1 cellular context compared by ENCODE assay signal in the genomic region with DNA sequence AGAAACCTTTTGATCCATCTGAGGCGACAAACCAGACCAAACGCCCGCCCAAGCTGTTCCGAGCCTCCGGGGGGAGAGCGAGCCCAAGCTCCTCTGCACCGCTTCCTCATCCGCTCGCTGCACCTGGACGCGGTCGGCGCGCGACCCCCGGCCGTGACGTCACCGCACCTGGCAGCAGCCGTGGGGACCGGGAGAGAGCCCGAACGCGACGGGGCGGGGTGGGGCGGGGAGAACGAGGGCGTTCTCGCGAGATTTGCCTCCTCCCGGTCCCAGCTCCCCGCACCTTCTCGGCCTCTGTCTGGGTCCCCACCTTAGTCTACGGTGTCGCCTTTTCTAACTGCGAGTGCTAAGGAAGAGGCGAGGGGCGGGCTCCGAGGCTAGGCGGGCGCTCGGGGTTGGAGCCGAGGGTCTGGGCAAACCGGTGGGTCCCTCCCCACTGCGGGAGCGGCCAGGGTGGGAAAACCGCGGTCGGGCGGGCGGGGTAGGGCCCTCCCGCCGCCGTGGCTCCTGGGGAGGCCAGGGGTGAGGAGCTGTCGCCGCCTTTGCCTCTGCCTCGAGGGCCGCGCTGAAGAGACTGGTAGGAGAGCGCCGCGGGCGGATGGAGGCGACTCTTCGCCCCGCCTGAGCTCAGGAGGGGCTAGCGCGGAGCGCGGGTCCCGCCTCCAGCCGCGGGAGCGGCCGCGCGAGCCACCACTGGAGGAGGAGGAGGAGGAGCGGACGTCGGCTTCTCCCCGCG.
A peak's percentile ranks its signal among the peaks of the same experiment; 100 is the strongest.
TF ChIP-seq lines count a peak whose summit lies in the region.

A gene with protein sequence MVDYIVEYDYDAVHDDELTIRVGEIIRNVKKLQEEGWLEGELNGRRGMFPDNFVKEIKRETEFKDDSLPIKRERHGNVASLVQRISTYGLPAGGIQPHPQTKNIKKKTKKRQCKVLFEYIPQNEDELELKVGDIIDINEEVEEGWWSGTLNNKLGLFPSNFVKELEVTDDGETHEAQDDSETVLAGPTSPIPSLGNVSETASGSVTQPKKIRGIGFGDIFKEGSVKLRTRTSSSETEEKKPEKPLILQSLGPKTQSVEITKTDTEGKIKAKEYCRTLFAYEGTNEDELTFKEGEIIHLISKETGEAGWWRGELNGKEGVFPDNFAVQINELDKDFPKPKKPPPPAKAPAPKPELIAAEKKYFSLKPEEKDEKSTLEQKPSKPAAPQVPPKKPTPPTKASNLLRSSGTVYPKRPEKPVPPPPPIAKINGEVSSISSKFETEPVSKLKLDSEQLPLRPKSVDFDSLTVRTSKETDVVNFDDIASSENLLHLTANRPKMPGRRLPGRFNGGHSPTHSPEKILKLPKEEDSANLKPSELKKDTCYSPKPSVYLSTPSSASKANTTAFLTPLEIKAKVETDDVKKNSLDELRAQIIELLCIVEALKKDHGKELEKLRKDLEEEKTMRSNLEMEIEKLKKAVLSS (plus strand): TSS at position 293 of the 736 bp plus-strand sequence. CDS start 456 bp downstream, outside the sequence.

TF ChIP-seq in HepG2, 621 proteins besides CTCF, POLR2A, EP300 and RAD21 (continued from another document and continues in another):
- TF ChIP-seq, protein P1, sequence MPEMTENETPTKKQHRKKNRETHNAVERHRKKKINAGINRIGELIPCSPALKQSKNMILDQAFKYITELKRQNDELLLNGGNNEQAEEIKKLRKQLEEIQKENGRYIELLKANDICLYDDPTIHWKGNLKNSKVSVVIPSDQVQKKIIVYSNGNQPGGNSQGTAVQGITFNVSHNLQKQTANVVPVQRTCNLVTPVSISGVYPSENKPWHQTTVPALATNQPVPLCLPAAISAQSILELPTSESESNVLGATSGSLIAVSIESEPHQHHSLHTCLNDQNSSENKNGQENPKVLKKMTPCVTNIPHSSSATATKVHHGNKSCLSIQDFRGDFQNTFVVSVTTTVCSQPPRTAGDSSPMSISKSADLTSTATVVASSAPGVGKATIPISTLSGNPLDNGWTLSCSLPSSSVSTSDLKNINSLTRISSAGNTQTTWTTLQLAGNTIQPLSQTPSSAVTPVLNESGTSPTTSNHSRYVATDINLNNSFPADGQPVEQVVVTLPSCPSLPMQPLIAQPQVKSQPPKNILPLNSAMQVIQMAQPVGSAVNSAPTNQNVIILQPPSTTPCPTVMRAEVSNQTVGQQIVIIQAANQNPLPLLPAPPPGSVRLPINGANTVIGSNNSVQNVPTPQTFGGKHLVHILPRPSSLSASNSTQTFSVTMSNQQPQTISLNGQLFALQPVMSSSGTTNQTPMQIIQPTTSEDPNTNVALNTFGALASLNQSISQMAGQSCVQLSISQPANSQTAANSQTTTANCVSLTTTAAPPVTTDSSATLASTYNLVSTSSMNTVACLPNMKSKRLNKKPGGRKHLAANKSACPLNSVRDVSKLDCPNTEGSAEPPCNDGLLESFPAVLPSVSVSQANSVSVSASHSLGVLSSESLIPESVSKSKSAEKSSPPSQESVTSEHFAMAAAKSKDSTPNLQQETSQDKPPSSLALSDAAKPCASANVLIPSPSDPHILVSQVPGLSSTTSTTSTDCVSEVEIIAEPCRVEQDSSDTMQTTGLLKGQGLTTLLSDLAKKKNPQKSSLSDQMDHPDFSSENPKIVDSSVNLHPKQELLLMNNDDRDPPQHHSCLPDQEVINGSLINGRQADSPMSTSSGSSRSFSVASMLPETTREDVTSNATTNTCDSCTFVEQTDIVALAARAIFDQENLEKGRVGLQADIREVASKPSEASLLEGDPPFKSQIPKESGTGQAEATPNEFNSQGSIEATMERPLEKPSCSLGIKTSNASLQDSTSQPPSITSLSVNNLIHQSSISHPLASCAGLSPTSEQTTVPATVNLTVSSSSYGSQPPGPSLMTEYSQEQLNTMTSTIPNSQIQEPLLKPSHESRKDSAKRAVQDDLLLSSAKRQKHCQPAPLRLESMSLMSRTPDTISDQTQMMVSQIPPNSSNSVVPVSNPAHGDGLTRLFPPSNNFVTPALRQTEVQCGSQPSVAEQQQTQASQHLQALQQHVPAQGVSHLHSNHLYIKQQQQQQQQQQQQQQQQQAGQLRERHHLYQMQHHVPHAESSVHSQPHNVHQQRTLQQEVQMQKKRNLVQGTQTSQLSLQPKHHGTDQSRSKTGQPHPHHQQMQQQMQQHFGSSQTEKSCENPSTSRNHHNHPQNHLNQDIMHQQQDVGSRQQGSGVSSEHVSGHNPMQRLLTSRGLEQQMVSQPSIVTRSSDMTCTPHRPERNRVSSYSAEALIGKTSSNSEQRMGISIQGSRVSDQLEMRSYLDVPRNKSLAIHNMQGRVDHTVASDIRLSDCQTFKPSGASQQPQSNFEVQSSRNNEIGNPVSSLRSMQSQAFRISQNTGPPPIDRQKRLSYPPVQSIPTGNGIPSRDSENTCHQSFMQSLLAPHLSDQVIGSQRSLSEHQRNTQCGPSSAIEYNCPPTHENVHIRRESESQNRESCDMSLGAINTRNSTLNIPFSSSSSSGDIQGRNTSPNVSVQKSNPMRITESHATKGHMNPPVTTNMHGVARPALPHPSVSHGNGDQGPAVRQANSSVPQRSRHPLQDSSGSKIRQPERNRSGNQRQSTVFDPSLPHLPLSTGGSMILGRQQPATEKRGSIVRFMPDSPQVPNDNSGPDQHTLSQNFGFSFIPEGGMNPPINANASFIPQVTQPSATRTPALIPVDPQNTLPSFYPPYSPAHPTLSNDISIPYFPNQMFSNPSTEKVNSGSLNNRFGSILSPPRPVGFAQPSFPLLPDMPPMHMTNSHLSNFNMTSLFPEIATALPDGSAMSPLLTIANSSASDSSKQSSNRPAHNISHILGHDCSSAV (CRISPR knock-in tag; IDR thresholded peaks at IDR 0.05; ENCODE audit: borderline replicate concordance), result no peak
- TF ChIP-seq, protein P2, sequence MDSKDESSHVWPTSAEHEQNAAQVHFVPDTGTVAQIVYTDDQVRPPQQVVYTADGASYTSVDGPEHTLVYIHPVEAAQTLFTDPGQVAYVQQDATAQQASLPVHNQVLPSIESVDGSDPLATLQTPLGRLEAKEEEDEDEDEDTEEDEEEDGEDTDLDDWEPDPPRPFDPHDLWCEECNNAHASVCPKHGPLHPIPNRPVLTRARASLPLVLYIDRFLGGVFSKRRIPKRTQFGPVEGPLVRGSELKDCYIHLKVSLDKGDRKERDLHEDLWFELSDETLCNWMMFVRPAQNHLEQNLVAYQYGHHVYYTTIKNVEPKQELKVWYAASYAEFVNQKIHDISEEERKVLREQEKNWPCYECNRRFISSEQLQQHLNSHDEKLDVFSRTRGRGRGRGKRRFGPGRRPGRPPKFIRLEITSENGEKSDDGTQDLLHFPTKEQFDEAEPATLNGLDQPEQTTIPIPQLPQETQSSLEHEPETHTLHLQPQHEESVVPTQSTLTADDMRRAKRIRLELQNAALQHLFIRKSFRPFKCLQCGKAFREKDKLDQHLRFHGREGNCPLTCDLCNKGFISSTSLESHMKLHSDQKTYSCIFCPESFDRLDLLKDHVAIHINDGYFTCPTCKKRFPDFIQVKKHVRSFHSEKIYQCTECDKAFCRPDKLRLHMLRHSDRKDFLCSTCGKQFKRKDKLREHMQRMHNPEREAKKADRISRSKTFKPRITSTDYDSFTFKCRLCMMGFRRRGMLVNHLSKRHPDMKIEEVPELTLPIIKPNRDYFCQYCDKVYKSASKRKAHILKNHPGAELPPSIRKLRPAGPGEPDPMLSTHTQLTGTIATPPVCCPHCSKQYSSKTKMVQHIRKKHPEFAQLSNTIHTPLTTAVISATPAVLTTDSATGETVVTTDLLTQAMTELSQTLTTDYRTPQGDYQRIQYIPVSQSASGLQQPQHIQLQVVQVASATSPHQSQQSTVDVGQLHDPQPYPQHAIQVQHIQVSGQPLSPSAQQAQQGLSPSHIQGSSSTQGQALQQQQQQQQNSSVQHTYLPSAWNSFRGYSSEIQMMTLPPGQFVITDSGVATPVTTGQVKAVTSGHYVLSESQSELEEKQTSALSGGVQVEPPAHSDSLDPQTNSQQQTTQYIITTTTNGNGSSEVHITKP (CRISPR knock-in tag; IDR thresholded peaks at IDR 0.05; ENCODE audit: low read depth), result no peak
- no peak for TF ChIP-seq ZNF550 (CRISPR knock-in tag; IDR thresholded peaks at IDR 0.05; ENCODE audit: borderline replicate concordance)
- no peak for TF ChIP-seq MAFK (conservative IDR thresholded peaks at IDR 0.05 in 1 of 2, IDR thresholded peaks at IDR 0.05 in 1 of 2; ENCODE audit: low read length in 2 of 2)
- no peak for TF ChIP-seq ZNF367 (CRISPR knock-in tag; IDR thresholded peaks at IDR 0.05; ENCODE audit: borderline replicate concordance)
- TF ChIP-seq ATAD3A (CRISPR knock-in tag; IDR thresholded peaks at IDR 0.05), result peak; percentile 86; the same call in 1 of the 2 replicates
- TF ChIP-seq CEBPG (CRISPR knock-in tag; IDR thresholded peaks at IDR 0.05), result no peak; the same call in 1 of the 2 replicates
- peak; percentile 48 for TF ChIP-seq ZNF564 (CRISPR knock-in tag; IDR thresholded peaks at IDR 0.05)
- TF ChIP-seq CCDC6 (CRISPR knock-in tag; IDR thresholded peaks at IDR 0.05), result peak; percentile 45; the same call in 1 of the 2 replicates
- no peak for TF ChIP-seq CENPT (CRISPR knock-in tag; IDR thresholded peaks at IDR 0.05; ENCODE audit: low read depth)
- peak; percentile 72 for TF ChIP-seq MYC (CRISPR knock-in tag; IDR thresholded peaks at IDR 0.05; ENCODE audit: borderline replicate concordance)
- no peak for TF ChIP-seq NFIC (IDR thresholded peaks at IDR 0.05; ENCODE audit: low read length)
- no peak for TF ChIP-seq GTF3A (CRISPR knock-in tag; conservative IDR thresholded peaks at IDR 0.05)
- TF ChIP-seq ZNF878 (CRISPR knock-in tag; IDR thresholded peaks at IDR 0.05), result peak; percentile 72; the same call in 1 of the 2 replicates
- TF ChIP-seq, protein P3, sequence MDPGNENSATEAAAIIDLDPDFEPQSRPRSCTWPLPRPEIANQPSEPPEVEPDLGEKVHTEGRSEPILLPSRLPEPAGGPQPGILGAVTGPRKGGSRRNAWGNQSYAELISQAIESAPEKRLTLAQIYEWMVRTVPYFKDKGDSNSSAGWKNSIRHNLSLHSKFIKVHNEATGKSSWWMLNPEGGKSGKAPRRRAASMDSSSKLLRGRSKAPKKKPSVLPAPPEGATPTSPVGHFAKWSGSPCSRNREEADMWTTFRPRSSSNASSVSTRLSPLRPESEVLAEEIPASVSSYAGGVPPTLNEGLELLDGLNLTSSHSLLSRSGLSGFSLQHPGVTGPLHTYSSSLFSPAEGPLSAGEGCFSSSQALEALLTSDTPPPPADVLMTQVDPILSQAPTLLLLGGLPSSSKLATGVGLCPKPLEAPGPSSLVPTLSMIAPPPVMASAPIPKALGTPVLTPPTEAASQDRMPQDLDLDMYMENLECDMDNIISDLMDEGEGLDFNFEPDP (CRISPR knock-in tag; conservative IDR thresholded peaks at IDR 0.05), result no peak
- peak; percentile 79 for TF ChIP-seq ZNF292 (CRISPR knock-in tag; IDR thresholded peaks at IDR 0.05; ENCODE audit: borderline replicate concordance, low read depth)
- TF ChIP-seq, protein P4, sequence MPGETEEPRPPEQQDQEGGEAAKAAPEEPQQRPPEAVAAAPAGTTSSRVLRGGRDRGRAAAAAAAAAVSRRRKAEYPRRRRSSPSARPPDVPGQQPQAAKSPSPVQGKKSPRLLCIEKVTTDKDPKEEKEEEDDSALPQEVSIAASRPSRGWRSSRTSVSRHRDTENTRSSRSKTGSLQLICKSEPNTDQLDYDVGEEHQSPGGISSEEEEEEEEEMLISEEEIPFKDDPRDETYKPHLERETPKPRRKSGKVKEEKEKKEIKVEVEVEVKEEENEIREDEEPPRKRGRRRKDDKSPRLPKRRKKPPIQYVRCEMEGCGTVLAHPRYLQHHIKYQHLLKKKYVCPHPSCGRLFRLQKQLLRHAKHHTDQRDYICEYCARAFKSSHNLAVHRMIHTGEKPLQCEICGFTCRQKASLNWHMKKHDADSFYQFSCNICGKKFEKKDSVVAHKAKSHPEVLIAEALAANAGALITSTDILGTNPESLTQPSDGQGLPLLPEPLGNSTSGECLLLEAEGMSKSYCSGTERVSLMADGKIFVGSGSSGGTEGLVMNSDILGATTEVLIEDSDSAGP (CRISPR knock-in tag; IDR thresholded peaks at IDR 0.05; ENCODE audit: borderline replicate concordance), result peak; percentile 87; the same call in 1 of the 2 replicates
- TF ChIP-seq STAT5B (CRISPR knock-in tag; IDR thresholded peaks at IDR 0.05), result 0 out of 2 replicates have a peak, but pooled peaks have one; percentile 22
- TF ChIP-seq SP4 (CRISPR knock-in tag; IDR thresholded peaks at IDR 0.05), result peak; percentile 64
- TF ChIP-seq MED8 (CRISPR knock-in tag; IDR thresholded peaks at IDR 0.05; ENCODE audit: insufficient replicate concordance), result peak; percentile 53
- TF ChIP-seq BORCS8-MEF2B (CRISPR knock-in tag; IDR thresholded peaks at IDR 0.05), result peak; percentile 87
- TF ChIP-seq, protein P5, sequence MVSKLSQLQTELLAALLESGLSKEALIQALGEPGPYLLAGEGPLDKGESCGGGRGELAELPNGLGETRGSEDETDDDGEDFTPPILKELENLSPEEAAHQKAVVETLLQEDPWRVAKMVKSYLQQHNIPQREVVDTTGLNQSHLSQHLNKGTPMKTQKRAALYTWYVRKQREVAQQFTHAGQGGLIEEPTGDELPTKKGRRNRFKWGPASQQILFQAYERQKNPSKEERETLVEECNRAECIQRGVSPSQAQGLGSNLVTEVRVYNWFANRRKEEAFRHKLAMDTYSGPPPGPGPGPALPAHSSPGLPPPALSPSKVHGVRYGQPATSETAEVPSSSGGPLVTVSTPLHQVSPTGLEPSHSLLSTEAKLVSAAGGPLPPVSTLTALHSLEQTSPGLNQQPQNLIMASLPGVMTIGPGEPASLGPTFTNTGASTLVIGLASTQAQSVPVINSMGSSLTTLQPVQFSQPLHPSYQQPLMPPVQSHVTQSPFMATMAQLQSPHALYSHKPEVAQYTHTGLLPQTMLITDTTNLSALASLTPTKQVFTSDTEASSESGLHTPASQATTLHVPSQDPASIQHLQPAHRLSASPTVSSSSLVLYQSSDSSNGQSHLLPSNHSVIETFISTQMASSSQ (IDR thresholded peaks at IDR 0.05; ENCODE audit: low read depth), result no peak
- TF ChIP-seq, protein P5 (CRISPR knock-in tag; IDR thresholded peaks at IDR 0.05; ENCODE audit: borderline replicate concordance), result no peak
- TF ChIP-seq ARNT2 (CRISPR knock-in tag; IDR thresholded peaks at IDR 0.05; ENCODE audit: low read depth), result peak; percentile 98
- TF ChIP-seq, protein P6, sequence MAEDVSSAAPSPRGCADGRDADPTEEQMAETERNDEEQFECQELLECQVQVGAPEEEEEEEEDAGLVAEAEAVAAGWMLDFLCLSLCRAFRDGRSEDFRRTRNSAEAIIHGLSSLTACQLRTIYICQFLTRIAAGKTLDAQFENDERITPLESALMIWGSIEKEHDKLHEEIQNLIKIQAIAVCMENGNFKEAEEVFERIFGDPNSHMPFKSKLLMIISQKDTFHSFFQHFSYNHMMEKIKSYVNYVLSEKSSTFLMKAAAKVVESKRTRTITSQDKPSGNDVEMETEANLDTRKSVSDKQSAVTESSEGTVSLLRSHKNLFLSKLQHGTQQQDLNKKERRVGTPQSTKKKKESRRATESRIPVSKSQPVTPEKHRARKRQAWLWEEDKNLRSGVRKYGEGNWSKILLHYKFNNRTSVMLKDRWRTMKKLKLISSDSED (CRISPR knock-in tag; IDR thresholded peaks at IDR 0.05), result no peak
- TF ChIP-seq ETV6 (CRISPR knock-in tag; conservative IDR thresholded peaks at IDR 0.05), result no peak
- peak; percentile 76; the same call in 1 of the 2 replicates for TF ChIP-seq ZNF335 (CRISPR knock-in tag; IDR thresholded peaks at IDR 0.05)
